In genomic region chr3:64266065-64266874, GRCh38 we compare ENCODE assay signal across 10 cellular contexts. TPM values are rescaled to one million over a fixed set of nuclear protein-coding genes. Genes with fewer than 3 reads are reported as not detected.
DNase-seq lines count a peak whose midpoint lies in the region; ATAC-seq, FAIRE-seq and TF ChIP-seq lines count a peak whose summit lies in the region.
"Had no signal": no experiment of that assay in that cellular context is flagged by ENCODE, and none has a peak within 500 bp of the region (broad histone marks: within the 10 kb centered on the region; RNA-seq: fewer than 3 reads in every experiment).

No MANE protein-coding gene starts in this region.

- no peak for DNase-seq in D721Med (ENCODE audit: insufficient read length, low spot score)
- peak; percentile 20 for DNase-seq in glomerular endothelial cell (ENCODE audit: extremely low read depth, low read depth, low spot score)
- DNase-seq in prostate gland (ENCODE audit: low spot score) = peak; percentile 26
- DNase-seq in activated naive CD4-positive, alpha-beta T cell (lab: John Stamatoyannopoulos, UW) = no peak
- DNase-seq in COLO668 (lab: John Stamatoyannopoulos, UW; ENCODE audit: unreplicated experiment) = no peak
- no peak for DNase-seq in NCI-H2227 (lab: John Stamatoyannopoulos, UW; ENCODE audit: unreplicated experiment)
- DNase-seq: activated CD4-positive, alpha-beta T cell treated with anti-CD3 and anti-CD28 coated beads, Interleukin-2, amount 50 U/mL, for 1 hour; naive B cell had no signal

- peaks cover 4% of the 10 kb centered on the region for H3K4me1 ChIP-seq in prostate gland (replicated peaks)

- H3K27ac ChIP-seq in VCaP = peak overlapping the region; percentile 59
- H3K27ac ChIP-seq in prostate gland = peak overlapping the region; percentile 74 to 77

- peak; percentile 25 for FAIRE-seq in D721Med (lab: Jason Lieb, UNC)

- H3K36me3 ChIP-seq in prostate gland = no peaks in the 10 kb centered on the region

- no peak overlapping the region for H3K4me3 ChIP-seq in prostate gland

- no peaks in the 10 kb centered on the region for H3K27me3 ChIP-seq in prostate gland (replicated peaks; ENCODE audit: insufficient read depth)

- 5% methylated on average over 7 of the region's 7 CpGs for WGBS in prostate gland

- TF ChIP-seq CTCF in D721Med (IDR thresholded peaks at IDR 0.05; ENCODE audit: insufficient read depth, missing control alignments) (no peak), VCaP (conservative IDR thresholded peaks at IDR 0.05) (no peak), prostate gland (IDR thresholded peaks at IDR 0.05) (no peak)

- H3K9me3 ChIP-seq in prostate gland = no peaks in the 10 kb centered on the region

- ATAC-seq in HG03565 (IDR thresholded peaks at IDR 0.05; ENCODE audit: unreplicated experiment) = no peak

- TF ChIP-seq POLR2A in prostate gland (IDR thresholded peaks at IDR 0.05) = no peak

- intact Hi-C loops in prostate gland (cut with DNase I) = loop anchor here (2.0 to 5.0 kb wide), 6 partner anchors 44 to 234 kb away; no protein-coding TSS in a partner anchor

RNA-seq across cellular contexts. Expression of gene PRICKLE2, which starts 41.0 kb away (rescaled TPM):
- total RNA-seq in glomerular endothelial cell = 3.1 and 7.4 TPM in 2 replicates
- 10 to 100 TPM; 11.9 to 21.0 TPM for total RNA-seq in prostate gland

Comparison
In these comparisons a context has a peak if more than half of its experiments do, and no peak if none do; other contexts are left out.
1. DNase-seq: peak in glomerular endothelial cell (single experiment) and prostate gland (single experiment); none in D721Med (single experiment), activated naive CD4-positive, alpha-beta T cell (0 of 4), COLO668 (single experiment) and NCI-H2227 (single experiment).